ENCODE assay signal across 28 cellular contexts in the genomic region with DNA sequence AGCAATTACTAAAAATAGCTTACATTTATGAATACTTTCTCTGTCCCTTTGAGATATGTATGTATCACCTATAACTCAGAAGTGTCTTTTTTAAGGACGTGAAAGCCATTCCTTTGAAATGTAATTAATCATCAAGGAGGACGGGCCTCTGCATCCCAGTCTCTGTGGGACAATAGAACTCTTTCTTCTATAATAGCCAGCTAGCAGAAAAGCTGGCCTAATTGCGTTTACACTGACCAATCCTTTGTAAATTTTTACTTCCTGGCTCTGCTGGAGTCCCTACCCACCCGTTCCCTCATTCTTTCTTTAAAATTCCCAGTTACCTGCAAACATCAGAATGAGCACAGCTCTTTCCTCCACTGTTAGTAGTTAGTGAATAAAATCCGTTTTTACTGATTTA.
DNase-seq lines count a peak whose midpoint lies in the region; ATAC-seq and TF ChIP-seq lines count a peak whose summit lies in the region.
"Had no signal": no experiment of that assay in that cellular context is flagged by ENCODE, and none has a peak within 500 bp of the region (broad histone marks: within the 10 kb centered on the region; RNA-seq: fewer than 3 reads in every experiment).

No MANE protein-coding gene starts in this region.

- ATAC-seq in GM18517 (IDR thresholded peaks at IDR 0.05; ENCODE audit: unreplicated experiment) = no peak
- ATAC-seq: A549; activated CD4-positive, alpha-beta T cell treated with anti-CD3 and anti-CD28 coated beads for 36 hours; CD8-positive, alpha-beta T cell; left lobe of liver; stimulated activated naive CD8-positive, alpha-beta T cell treated with anti-CD3 and anti-CD28 coated beads, Interleukin-15, amount 100 ng/mL, for 72 hours had no signal

- H3K27ac ChIP-seq in iPS-18a (ENCODE audit: low read length) (peak overlapping the region; percentile 37), testis (no peak overlapping the region), Karpas-422 (ENCODE audit: low read length) (no peak overlapping the region)
- H3K27ac ChIP-seq: A549, esophagus squamous epithelium, SK-N-MC, skin epidermis, tibial artery had no signal

- no peaks in the 10 kb centered on the region for H3K9me2 ChIP-seq in Karpas-422 (replicated peaks; ENCODE audit: insufficient read depth, low read length)

- no peaks in the 10 kb centered on the region for H4K20me1 ChIP-seq in Karpas-422 (ENCODE audit: insufficient read depth, low read depth, low read length)

- H3K36me3 ChIP-seq in iPS-18a (ENCODE audit: control insufficient read depth, low read depth, low read length) (no peaks in the 10 kb centered on the region), testis (ENCODE audit: low read depth, missing control alignments) (no peaks in the 10 kb centered on the region), Karpas-422 (ENCODE audit: insufficient read depth, low read length) (no peaks in the 10 kb centered on the region)
- H3K36me3 ChIP-seq: esophagus squamous epithelium, tibial artery had no signal

- H3K4me2 ChIP-seq in Karpas-422 (ENCODE audit: low read depth, low read length, poor library complexity, severe bottlenecking) = no peak overlapping the region
- H3K4me2 ChIP-seq: A549 had no signal

- no peak for TF ChIP-seq POLR2A in testis (IDR thresholded peaks at IDR 0.05)

- no peaks in the 10 kb centered on the region for H3K9me3 ChIP-seq in iPS-18a (ENCODE audit: control insufficient read depth, low read depth, low read length)
- no peaks in the 10 kb centered on the region for H3K9me3 ChIP-seq in testis
- peaks cover 2% of the 10 kb centered on the region; the same call in 1 of the 2 replicates for H3K9me3 ChIP-seq in Karpas-422 (ENCODE audit: low read length)
- H3K9me3 ChIP-seq: tibial artery had no signal

- H3K9ac ChIP-seq in iPS-18a (ENCODE audit: low read length) (no peak overlapping the region), Karpas-422 (ENCODE audit: low read length) (no peak overlapping the region)

- no peaks in the 10 kb centered on the region for H3K27me3 ChIP-seq in iPS-18a (ENCODE audit: control insufficient read depth, insufficient read depth, low read length)
- H3K27me3 ChIP-seq in testis = no peaks in the 10 kb centered on the region
- H3K27me3 ChIP-seq in Karpas-422 (ENCODE audit: low read length) = no peaks in the 10 kb centered on the region
- H3K27me3 ChIP-seq: esophagus squamous epithelium, tibial artery had no signal

- 50 to 64% methylated on average over 5 of the region's 5 CpGs for WGBS in testis, 2 donors

- H3K4me3 ChIP-seq in iPS-18a (ENCODE audit: low read length) = no peak overlapping the region
- no peak overlapping the region for H3K4me3 ChIP-seq in testis
- no peak overlapping the region for H3K4me3 ChIP-seq in Karpas-422 (ENCODE audit: low read length)
- H3K4me3 ChIP-seq: A549, esophagus squamous epithelium, SK-N-MC, skin epidermis, tibial artery had no signal

- intact Hi-C loops in testis (cut with DNase I; ENCODE audit: low total_unique reads) = no loop called here

- no peak overlapping the region for H2AFZ ChIP-seq in Karpas-422 (ENCODE audit: low read length)

- H3K4me1 ChIP-seq in iPS-18a (ENCODE audit: control insufficient read depth, low read depth, low read length) (peaks cover 31% of the 10 kb centered on the region), testis (no peaks in the 10 kb centered on the region), Karpas-422 (ENCODE audit: low read length) (no peaks in the 10 kb centered on the region)
- H3K4me1 ChIP-seq: A549, esophagus squamous epithelium, tibial artery had no signal

- no peak for TF ChIP-seq CTCF in testis (IDR thresholded peaks at IDR 0.05)

- peak; percentile 1 for DNase-seq in NCI-H345 (lab: John Stamatoyannopoulos, UW)
- no peak for DNase-seq in NCI-H345 treated with DMSO at 0.1 percent for 48 hours (lab: John Stamatoyannopoulos, UW; ENCODE audit: unreplicated experiment)
- DNase-seq in NCI-H748 (lab: John Stamatoyannopoulos, UW; ENCODE audit: unreplicated experiment) = peak; percentile 98
- DNase-seq in testis = peak; percentile 15
- no peak for DNase-seq in Karpas-422
- DNase-seq in activated CD4-positive, CD25-positive, alpha-beta regulatory T cell treated with anti-CD3 and anti-CD28 coated beads, Interleukin-2, amount 50 U/mL, for 72 hours = no peak
- DNase-seq: activated CD4-positive, alpha-beta T cell treated with anti-CD3 and anti-CD28 coated beads for 36 hours; activated effector memory CD4-positive, alpha-beta T cell treated with Interleukin-2 at 50 U/mL for 16 hours; activated naive CD8-positive, alpha-beta T cell treated with anti-CD3 and anti-CD28 coated beads for 36 hours; activated T-cell treated with anti-CD3 and anti-CD28 coated beads for 4 hours; aorta; CD8-positive, alpha-beta T cell; cortex of kidney; esophagus squamous epithelium; H9; KG1; mesenchymal stem cell; NCI-H1694; RPMI8226; stimulated activated naive CD8-positive, alpha-beta T cell treated with anti-CD3 and anti-CD28 coated beads, Interleukin-15, amount 100 ng/mL, for 72 hours; T-helper 2 cell; tibial artery had no signal

- H3K79me2 ChIP-seq in Karpas-422 (ENCODE audit: low read length) = no peaks in the 10 kb centered on the region

Comparison
In these comparisons a context has a peak if more than half of its experiments do, and no peak if none do; other contexts are left out.
1. DNase-seq: peak in NCI-H345 (single experiment), NCI-H748 (single experiment) and testis (single experiment); none in NCI-H345 treated with DMSO at 0.1 percent for 48 hours (single experiment), Karpas-422 (single experiment) and activated CD4-positive, CD25-positive, alpha-beta regulatory T cell treated with anti-CD3 and anti-CD28 coated beads, Interleukin-2, amount 50 U/mL, for 72 hours (single experiment).